17 cellular contexts compared by ENCODE assay signal in the genomic region with DNA sequence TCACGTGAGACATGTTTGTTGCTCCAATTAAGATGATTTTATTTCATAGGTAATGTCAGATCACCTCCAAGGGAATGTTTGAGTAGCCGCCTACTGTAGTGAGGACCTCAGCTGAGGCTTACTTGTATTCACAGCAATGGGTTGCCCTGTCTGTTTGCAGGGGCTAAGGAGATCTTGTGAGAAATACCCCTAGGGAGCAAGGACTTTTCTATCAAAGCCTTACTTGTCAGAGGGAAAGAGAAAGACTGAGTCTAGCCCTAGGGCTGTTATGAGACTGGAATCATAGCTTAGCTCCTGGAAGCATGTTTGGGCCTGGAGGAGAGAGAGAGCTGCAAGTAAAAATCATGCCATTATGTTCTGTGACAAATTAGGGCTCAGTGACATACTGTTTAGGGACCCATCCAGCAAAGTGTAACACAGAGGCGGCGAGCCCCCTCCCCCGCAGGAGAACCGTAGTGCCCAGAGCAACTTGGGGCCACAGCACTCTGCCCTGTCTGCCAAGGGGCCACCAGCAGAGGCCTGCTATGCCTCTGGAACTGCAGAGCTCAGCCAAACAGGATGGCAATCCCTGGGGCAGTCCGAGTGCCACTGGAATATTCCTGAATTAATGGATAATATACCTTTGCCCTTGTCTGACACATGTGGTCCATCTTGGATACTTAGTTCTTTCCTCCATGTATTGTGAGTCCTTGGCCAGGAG.
"Had no signal": no experiment of that assay in that cellular context is flagged by ENCODE, and none has a peak within 500 bp of the region (broad histone marks: within the 10 kb centered on the region; RNA-seq: fewer than 3 reads in every experiment).

No MANE protein-coding gene starts in this region.

- H3K4me1 Mint-ChIP-seq: activated B cell treated with CpG ODN at 0.5 μM for 24 hours; activated CD4-positive, alpha-beta T cell treated with anti-CD3 and anti-CD28 coated beads, Interleukin-2, amount 10 ng/mL, durations not matched to agents 7 days and 5 days; activated naive CD8-positive, alpha-beta T cell treated with anti-CD3 and anti-CD28 coated beads, Interleukin-2, amount 10 ng/mL, durations not matched to agents 7 days and 5 days; naive B cell had no signal

- H3K27me3 ChIP-seq: testis, upper lobe of right lung had no signal

- H3K36me3 ChIP-seq: upper lobe of right lung had no signal

- H3K4me1 ChIP-seq: upper lobe of right lung had no signal

- H3K9me3 ChIP-seq: testis, upper lobe of right lung had no signal

- DNase-seq: activated B cell treated with CpG ODN at 0.5 μM for 24 hours; activated CD4-positive, alpha-beta T cell treated with anti-CD3 and anti-CD28 coated beads, Interleukin-2, amount 10 ng/mL, durations not matched to agents 7 days and 5 days; activated CD8-positive, alpha-beta memory T cell treated with anti-CD3 and anti-CD28 coated beads, Interleukin-2, amount 50 U/mL, for 48 hours; activated gamma-delta T cell; activated naive CD8-positive, alpha-beta T cell treated with anti-CD3 and anti-CD28 coated beads, Interleukin-2, amount 10 ng/mL, durations not matched to agents 7 days and 5 days; activated T-cell treated with anti-CD3 and anti-CD28 coated beads, Interleukin-2, amount 50 U/mL, for 72 hours; cerebellar nuclear complex; dermis blood vessel endothelial cell; naive B cell; nucleus accumbens; stimulated activated CD4-positive, alpha-beta T cell treated with anti-CD3 and anti-CD28 coated beads, Interleukin-4, amount 100 ng/mL, for 4 hours; testis; upper lobe of right lung had no signal

- H3K27me3 Mint-ChIP-seq: activated B cell treated with CpG ODN at 0.5 μM for 24 hours; activated CD4-positive, alpha-beta T cell treated with anti-CD3 and anti-CD28 coated beads, Interleukin-2, amount 10 ng/mL, durations not matched to agents 7 days and 5 days; progenitor cell of endocrine pancreas had no signal

- ATAC-seq: activated T-cell treated with anti-CD3 and anti-CD28 coated beads, Interleukin-2, amount 50 U/mL, for 72 hours; upper lobe of right lung had no signal

- H3K27ac Mint-ChIP-seq: activated B cell treated with CpG ODN at 0.5 μM for 24 hours; activated CD4-positive, alpha-beta T cell treated with anti-CD3 and anti-CD28 coated beads, Interleukin-2, amount 10 ng/mL, durations not matched to agents 7 days and 5 days; activated naive CD8-positive, alpha-beta T cell treated with anti-CD3 and anti-CD28 coated beads, Interleukin-2, amount 10 ng/mL, durations not matched to agents 7 days and 5 days; activated T-cell treated with anti-CD3 and anti-CD28 coated beads, Interleukin-2, amount 50 U/mL, for 72 hours; naive B cell; progenitor cell of endocrine pancreas; stimulated activated naive CD8-positive, alpha-beta T cell treated with anti-CD3 and anti-CD28 coated beads, Interleukin-15, Interleukin-2, amounts not matched to agents 100 ng/mL and 50 ng/mL, for 24 hours; T-helper 2 cell treated with Interferon-gamma antibody and Interleukin-4, amounts not matched to agents 5 μg/mL and 100 μg/mL, for 36 hours had no signal

- H3K4me3 ChIP-seq: smooth muscle cell, testis, upper lobe of right lung had no signal

- H3K27ac ChIP-seq: testis, upper lobe of right lung had no signal

- H3K36me3 Mint-ChIP-seq: activated naive CD8-positive, alpha-beta T cell treated with anti-CD3 and anti-CD28 coated beads, Interleukin-2, amount 10 ng/mL, durations not matched to agents 7 days and 5 days; naive B cell had no signal

- H3K9me3 Mint-ChIP-seq: activated B cell treated with CpG ODN at 0.5 μM for 24 hours; activated CD4-positive, alpha-beta T cell treated with anti-CD3 and anti-CD28 coated beads, Interleukin-2, amount 10 ng/mL, durations not matched to agents 7 days and 5 days; activated naive CD8-positive, alpha-beta T cell treated with anti-CD3 and anti-CD28 coated beads, Interleukin-2, amount 10 ng/mL, durations not matched to agents 7 days and 5 days; activated T-cell treated with anti-CD3 and anti-CD28 coated beads, Interleukin-2, amount 50 U/mL, for 72 hours; naive B cell; stimulated activated naive CD8-positive, alpha-beta T cell treated with anti-CD3 and anti-CD28 coated beads, Interleukin-15, Interleukin-2, amounts not matched to agents 100 ng/mL and 50 ng/mL, for 24 hours; T-helper 2 cell treated with Interferon-gamma antibody and Interleukin-4, amounts not matched to agents 5 μg/mL and 100 μg/mL, for 36 hours had no signal

- H3K4me3 Mint-ChIP-seq: activated B cell treated with CpG ODN at 0.5 μM for 24 hours; activated CD4-positive, alpha-beta T cell treated with anti-CD3 and anti-CD28 coated beads, Interleukin-2, amount 10 ng/mL, durations not matched to agents 7 days and 5 days; activated naive CD8-positive, alpha-beta T cell treated with anti-CD3 and anti-CD28 coated beads, Interleukin-2, amount 10 ng/mL, durations not matched to agents 7 days and 5 days; activated T-cell treated with anti-CD3 and anti-CD28 coated beads, Interleukin-2, amount 50 U/mL, for 72 hours; naive B cell; stimulated activated naive CD8-positive, alpha-beta T cell treated with anti-CD3 and anti-CD28 coated beads, Interleukin-15, Interleukin-2, amounts not matched to agents 100 ng/mL and 50 ng/mL, for 24 hours; T-helper 2 cell treated with Interferon-gamma antibody and Interleukin-4, amounts not matched to agents 5 μg/mL and 100 μg/mL, for 36 hours had no signal

- H3K4me2 ChIP-seq: smooth muscle cell had no signal
